37 cellular contexts compared by ENCODE assay signal in the genomic region with DNA sequence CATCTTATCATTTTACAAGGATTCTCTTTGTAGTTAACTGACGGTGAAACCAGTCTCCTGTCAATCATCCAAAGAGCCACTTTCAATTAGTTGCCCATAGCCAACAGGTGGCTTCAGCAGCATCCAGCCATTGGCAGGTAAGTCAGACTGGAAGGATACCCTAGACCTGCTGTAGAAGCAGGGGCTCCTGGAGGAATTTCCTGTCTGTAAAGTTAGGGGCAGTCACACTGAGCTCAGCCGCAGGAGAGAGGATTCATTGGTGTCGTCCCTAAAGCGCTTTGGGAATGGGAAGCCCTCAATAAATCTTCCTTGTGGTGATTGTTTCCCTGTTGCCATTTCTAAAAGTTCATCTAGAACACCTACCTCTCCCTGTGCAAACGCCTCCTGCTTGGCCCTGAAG.
DNase-seq lines count a peak whose midpoint lies in the region; ATAC-seq, FAIRE-seq and TF ChIP-seq lines count a peak whose summit lies in the region.
"Had no signal": no experiment of that assay in that cellular context is flagged by ENCODE, and none has a peak within 500 bp of the region (broad histone marks: within the 10 kb centered on the region; RNA-seq: fewer than 3 reads in every experiment).

No MANE protein-coding gene starts in this region.

- no peak overlapping the region for H3K27ac Mint-ChIP-seq in CD4-positive, alpha-beta T cell
- H3K27ac Mint-ChIP-seq in natural killer cell treated with Interleukin-12 subunit alpha and Interleukin-12 subunit beta and Interleukin-15 and Interleukin-18, amount 100 ng/mL, for 72 hours, result peak overlapping the region; percentile 81 to 91
- H3K27ac Mint-ChIP-seq: dendritic cell treated with granulocyte-macrophage colony-stimulating factor and Interleukin-4, amounts not matched to agents 40 ng/mL and 50 ng/mL, for 4 days; type B pancreatic cell had no signal

- CTCF ChIA-PET in CD4-positive, alpha-beta T cell (lab: Charles Lee), result interaction anchor here (1.4 kb wide), 1 partner anchor 34 kb away, joined by 3 read pairs; no protein-coding TSS in a partner anchor
- CTCF ChIA-PET in K562 (lab: Yijun Ruan, JAX; ENCODE audit: low intra/inter-chr PET ratio), result no interaction called here

- DNase-seq in CD4-positive, alpha-beta T cell, result no peak
- DNase-seq in K562 (ENCODE audit: extremely low read depth in 1 of 4, low spot score in 3 of 4) (no peak), mesenteric fat pad (ENCODE audit: low spot score) (no peak), mucosa of descending colon (no peak), heart right ventricle (no peak), NCI-H1048 (lab: John Stamatoyannopoulos, UW) (no peak)
- no peak for DNase-seq in natural killer cell treated with Interleukin-12 subunit alpha and Interleukin-12 subunit beta and Interleukin-15 and Interleukin-18, amount 100 ng/mL, for 72 hours (ENCODE audit: low spot score)
- DNase-seq: activated CD4-positive, alpha-beta T cell treated with anti-CD3 and anti-CD28 coated beads, Interleukin-2, amount 50 U/mL, for 4 hours; activated naive CD4-positive, alpha-beta T cell treated with anti-CD3 and anti-CD28 coated beads for 36 hours; anterior cingulate cortex; C1 segment of cervical spinal cord; Calu3; DMS79; glutamatergic neuron; IMR-90; left lung; mesendoderm; NCI-H187; NCI-H2171; NCI-H524 treated with DMSO at 0.1 percent for 48 hours; PC-9; psoas muscle; sigmoid colon; SK-N-SH; stimulated activated CD4-positive, alpha-beta T cell treated with anti-CD3 and anti-CD28 coated beads, Interleukin-4, amount 100 ng/mL, for 1 hour had no signal

- WGBS in K562 (ENCODE audit: insufficient coverage, low coverage, missing lambda C conversion rate), result 60% methylated on average over 5 of the region's 5 CpGs
- 83 to 87% methylated on average over 5 of the region's 5 CpGs for WGBS in heart right ventricle, 2 donors

- H3K9me3 Mint-ChIP-seq in CD4-positive, alpha-beta T cell, result no peaks in the 10 kb centered on the region
- peaks cover 3% of the 10 kb centered on the region for H3K9me3 Mint-ChIP-seq in natural killer cell treated with Interleukin-12 subunit alpha and Interleukin-12 subunit beta and Interleukin-15 and Interleukin-18, amount 100 ng/mL, for 72 hours
- H3K9me3 Mint-ChIP-seq: activated naive CD4-positive, alpha-beta T cell treated with anti-CD3 and anti-CD28 coated beads for 36 hours; dendritic cell treated with granulocyte-macrophage colony-stimulating factor and Interleukin-4, amounts not matched to agents 40 ng/mL and 50 ng/mL, for 4 days had no signal

- no peaks in the 10 kb centered on the region for H4K20me1 ChIP-seq in K562 (replicated peaks; ENCODE audit: control insufficient read depth, insufficient read depth, low read length)

- H3K4me3 Mint-ChIP-seq in CD4-positive, alpha-beta T cell, result peak overlapping the region; percentile 50
- H3K4me3 Mint-ChIP-seq in natural killer cell treated with Interleukin-12 subunit alpha and Interleukin-12 subunit beta and Interleukin-15 and Interleukin-18, amount 100 ng/mL, for 72 hours, result peak overlapping the region; percentile 39
- H3K4me3 Mint-ChIP-seq: activated naive CD4-positive, alpha-beta T cell treated with anti-CD3 and anti-CD28 coated beads for 36 hours; activated T-helper 1 cell treated with anti-CD3 and anti-CD28 coated beads, Interleukin-12 subunit alpha, Interleukin-12 subunit beta, Interleukin-2, Interleukin-4 antibody, amounts not matched to agents 30 ng/mL and 10 ng/mL and 1 ng/mL, durations not matched to agents 14 hours and 24 hours and 36 hours; dendritic cell treated with granulocyte-macrophage colony-stimulating factor and Interleukin-4, amounts not matched to agents 40 ng/mL and 50 ng/mL, for 4 days; T-helper 1 cell treated with Interleukin-12 subunit alpha and Interleukin-12 subunit beta and Interleukin-4 antibody, amounts not matched to agents 30 μg/mL and 1 μg/mL, for 36 hours; type B pancreatic cell had no signal

- BruUV-seq in K562 (replicated peaks; lab: Mats Ljungman, UMichigan), result no TSS peak

- no peak for TF ChIP-seq CTCF in CD4-positive, alpha-beta T cell (IDR thresholded peaks at IDR 0.05)
- no peak for TF ChIP-seq CTCF in K562 (IDR thresholded peaks at IDR 0.05 in 2 of 3, conservative IDR thresholded peaks at IDR 0.05 in 1 of 3; ENCODE audit: insufficient read depth in 2 of 3, low read depth in 1 of 3, low read length in 3 of 3)
- TF ChIP-seq CTCF in mucosa of descending colon (IDR thresholded peaks at IDR 0.05), result no peak
- no peak for TF ChIP-seq CTCF in heart right ventricle (IDR thresholded peaks at IDR 0.05)

- no peak overlapping the region for H3K4me3 ChIP-seq in K562
- no peak overlapping the region for H3K4me3 ChIP-seq in mucosa of descending colon
- H3K4me3 ChIP-seq in heart right ventricle, result no peak overlapping the region
- H3K4me3 ChIP-seq: cardiac muscle cell, left lung, PC-9, psoas muscle, sigmoid colon had no signal

- no peak overlapping the region for H3K4me2 ChIP-seq in K562 (ENCODE audit: insufficient read depth, low read length)
- H3K4me2 ChIP-seq: PC-9, SK-N-SH had no signal

- TF ChIP-seq RAD21 in K562 (CRISPR knock-in tag; conservative IDR thresholded peaks at IDR 0.05 in 1 of 2, IDR thresholded peaks at IDR 0.05 in 1 of 2), result no peak

- no peaks in the 10 kb centered on the region for H3K79me2 ChIP-seq in K562 (ENCODE audit: control insufficient read depth, insufficient read depth, low read length)

- POLR2A ChIA-PET in CD4-positive, alpha-beta T cell (lab: Charles Lee), result interaction anchor here (4.8 to 5.1 kb wide), 2 partner anchors 7 to 13 kb away, joined by 50 to 60 read pairs; no protein-coding TSS in a partner anchor
- POLR2A ChIA-PET in K562 (lab: Yijun Ruan, JAX), result no interaction called here

- intact Hi-C loops in CD4-positive, alpha-beta T cell (cut with DNase I, micrococcal nuclease), result no loop called here
- intact Hi-C loops in K562 (cut with micrococcal nuclease), result no loop called here
- intact Hi-C loops in mucosa of descending colon (cut with DNase I, micrococcal nuclease), result no loop called here
- intact Hi-C loops in heart right ventricle (cut with DNase I), result no loop called here

- H3K27ac ChIP-seq in CD4-positive, alpha-beta T cell (ENCODE audit: low read depth, low read length), result no peak overlapping the region
- H3K27ac ChIP-seq in KOPT-K1 (ENCODE audit: low read depth, low read length, poor library complexity, severe bottlenecking) (peak overlapping the region; percentile 50), K562 (ENCODE audit: extremely low read depth, low read depth, low read length) (no peak overlapping the region), heart right ventricle (no peak overlapping the region)
- H3K27ac ChIP-seq: cardiac muscle cell, left lung, PC-9, psoas muscle, sigmoid colon had no signal

- no peaks in the 10 kb centered on the region for H3K27me3 Mint-ChIP-seq in CD4-positive, alpha-beta T cell
- no peaks in the 10 kb centered on the region for H3K27me3 Mint-ChIP-seq in natural killer cell treated with Interleukin-12 subunit alpha and Interleukin-12 subunit beta and Interleukin-15 and Interleukin-18, amount 100 ng/mL, for 72 hours
- H3K27me3 Mint-ChIP-seq: dendritic cell treated with granulocyte-macrophage colony-stimulating factor and Interleukin-4, amounts not matched to agents 40 ng/mL and 50 ng/mL, for 4 days had no signal

- H3K27me3 ChIP-seq in CD4-positive, alpha-beta T cell (ENCODE audit: control insufficient read depth, insufficient read depth, low read length), result no peaks in the 10 kb centered on the region
- H3K27me3 ChIP-seq in K562 (ENCODE audit: control insufficient read depth in 2 of 2, insufficient read depth in 2 of 2, low read length in 2 of 2), result no peaks in the 10 kb centered on the region
- no peaks in the 10 kb centered on the region for H3K27me3 ChIP-seq in heart right ventricle
- H3K27me3 ChIP-seq: cardiac muscle cell, left lung, sigmoid colon had no signal

- H3K4me1 Mint-ChIP-seq in CD4-positive, alpha-beta T cell (ENCODE audit: low read depth), result peaks cover 97% of the 10 kb centered on the region
- peaks cover 56 to 59% of the 10 kb centered on the region in 2 donors for H3K4me1 Mint-ChIP-seq in natural killer cell treated with Interleukin-12 subunit alpha and Interleukin-12 subunit beta and Interleukin-15 and Interleukin-18, amount 100 ng/mL, for 72 hours (ENCODE audit: low read depth in 2 of 2)

- H3K9me1 ChIP-seq in K562 (ENCODE audit: control insufficient read depth, insufficient read depth, low read length), result no peaks in the 10 kb centered on the region

- H3K4me1 ChIP-seq in K562 (replicated peaks in 1 of 2; ENCODE audit: control insufficient read depth in 2 of 2, insufficient read depth in 2 of 2, low read length in 2 of 2), result peaks cover 0 to 6% of the 10 kb centered on the region in 2 experiments; a peak in 3 of 5 replicates
- no peaks in the 10 kb centered on the region for H3K4me1 ChIP-seq in mucosa of descending colon (ENCODE audit: low read depth)
- peaks cover 0 to 84% (median 48%) of the 10 kb centered on the region in 9 donors for H3K4me1 ChIP-seq in heart right ventricle

- no peaks in the 10 kb centered on the region for H3K9me3 ChIP-seq in CD4-positive, alpha-beta T cell (ENCODE audit: control insufficient read depth, low read length)
- H3K9me3 ChIP-seq in KOPT-K1 (ENCODE audit: insufficient read depth, low read length, poor library complexity, severe bottlenecking), result no peaks in the 10 kb centered on the region
- no peaks in the 10 kb centered on the region for H3K9me3 ChIP-seq in K562 (replicated peaks; ENCODE audit: control insufficient read depth, insufficient read depth, low read depth, low read length)
- H3K9me3 ChIP-seq in mucosa of descending colon, result no peaks in the 10 kb centered on the region
- H3K9me3 ChIP-seq in heart right ventricle, result no peaks in the 10 kb centered on the region
- H3K9me3 ChIP-seq: left lung, psoas muscle, sigmoid colon, SK-N-SH had no signal

- FAIRE-seq in K562 (lab: Jason Lieb, UNC), result no peak
- FAIRE-seq: G401.6, islet of Langerhans, TTC549 had no signal

- no peak for TF ChIP-seq EP300 in K562 (IDR thresholded peaks at IDR 0.05; ENCODE audit: low read length)

- no peak for TF ChIP-seq POLR2A in K562 (conservative IDR thresholded peaks at IDR 0.05)

- no peak overlapping the region for H2AFZ ChIP-seq in K562 (ENCODE audit: low read depth, low read length)
- H2AFZ ChIP-seq: PC-9 had no signal

- in situ Hi-C loops in K562 (cut with MboI), result no loop called here

- no peak overlapping the region for H3K9ac ChIP-seq in K562 (ENCODE audit: insufficient read depth in 1 of 2, low read depth in 2 of 2, low read length in 2 of 2)
- H3K9ac ChIP-seq: SK-N-SH had no signal

- ATAC-seq in CD4-positive, alpha-beta T cell (ENCODE audit: poor library complexity), result no peak
- ATAC-seq in K562 (no peak), mucosa of descending colon (no peak), heart right ventricle (no peak)
- no peak for ATAC-seq in natural killer cell treated with Interleukin-12 subunit alpha and Interleukin-12 subunit beta and Interleukin-15 and Interleukin-18, amount 100 ng/mL, for 72 hours
- ATAC-seq: activated CD4-positive, CD25-positive, alpha-beta regulatory T cell treated with anti-CD3 and anti-CD28 coated beads, Interleukin-2, amount 50 U/mL, for 24 hours; esophagus mucosa; HCT116; left lung; psoas muscle had no signal

- H3K36me3 ChIP-seq in KOPT-K1 (ENCODE audit: insufficient read depth, low read length) (no peaks in the 10 kb centered on the region), K562 (ENCODE audit: control insufficient read depth, insufficient read depth, low read length) (no peaks in the 10 kb centered on the region), mucosa of descending colon (ENCODE audit: low read depth) (no peaks in the 10 kb centered on the region), heart right ventricle (no peaks in the 10 kb centered on the region)
- H3K36me3 ChIP-seq: cardiac muscle cell, left lung, sigmoid colon had no signal

- no peaks in the 10 kb centered on the region for H3K36me3 Mint-ChIP-seq in CD4-positive, alpha-beta T cell (ENCODE audit: low read depth)
- peaks cover 4% of the 10 kb centered on the region for H3K36me3 Mint-ChIP-seq in natural killer cell treated with Interleukin-12 subunit alpha and Interleukin-12 subunit beta and Interleukin-15 and Interleukin-18, amount 100 ng/mL, for 72 hours
